17 cellular contexts compared by ENCODE assay signal in the genomic region with DNA sequence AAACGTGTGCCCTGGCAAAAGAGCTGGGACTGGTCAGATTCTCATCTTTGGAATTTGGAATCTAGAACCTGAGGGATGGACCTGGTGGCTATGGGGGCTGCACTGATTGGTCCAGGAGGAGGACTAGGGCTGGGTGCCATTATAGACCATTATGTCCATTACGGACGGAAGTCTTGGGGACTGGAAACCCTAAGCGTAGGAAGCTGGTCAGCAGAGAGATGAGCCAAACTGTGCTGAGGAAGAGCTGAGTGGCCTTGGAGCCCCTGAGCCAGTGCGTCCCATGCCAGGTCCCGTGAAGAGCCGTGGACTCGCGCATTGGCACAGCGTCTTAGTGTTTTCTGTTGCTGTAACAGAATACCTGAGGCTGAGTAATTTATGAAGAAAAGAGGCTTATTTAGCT. TPM values are rescaled to one million over a fixed set of nuclear protein-coding genes. Genes with fewer than 3 reads are reported as not detected.
A peak's percentile ranks its signal among the peaks of the same experiment; 100 is the strongest.
DNase-seq lines count a peak whose midpoint lies in the region; ATAC-seq and TF ChIP-seq lines count a peak whose summit lies in the region.
"Had no signal": no experiment of that assay in that cellular context is flagged by ENCODE, and none has a peak within 500 bp of the region (broad histone marks: within the 10 kb centered on the region; RNA-seq: fewer than 3 reads in every experiment).

No MANE protein-coding gene starts in this region.

- H3K27ac Mint-ChIP-seq in activated naive CD8-positive, alpha-beta T cell treated with anti-CD3 and anti-CD28 coated beads for 36 hours: peak overlapping the region; percentile 27
- H3K27ac Mint-ChIP-seq in type B pancreatic cell: no peak overlapping the region
- H3K27ac Mint-ChIP-seq: CD8-positive, alpha-beta T cell; HFFc6 had no signal

- H3K27me3 ChIP-seq in WERI-Rb-1 (ENCODE audit: insufficient read depth, low read depth, severe bottlenecking): no peaks in the 10 kb centered on the region

- peaks cover 39% of the 10 kb centered on the region for H3K36me3 Mint-ChIP-seq in activated naive CD8-positive, alpha-beta T cell treated with anti-CD3 and anti-CD28 coated beads for 36 hours
- peaks cover 10% of the 10 kb centered on the region for H3K36me3 Mint-ChIP-seq in type B pancreatic cell

- DNase-seq in WERI-Rb-1: peak; percentile 41
- no peak for DNase-seq in activated naive CD8-positive, alpha-beta T cell treated with anti-CD3 and anti-CD28 coated beads for 36 hours
- peak; percentile 62 for DNase-seq in mesenteric fat pad (ENCODE audit: low spot score)
- peak; percentile 31 for DNase-seq in type B pancreatic cell (ENCODE audit: extremely low spot score, unreplicated experiment)
- DNase-seq: CD8-positive, alpha-beta T cell; COR-L47; DMS153; DMS79 treated with DMSO at 0.1 percent for 48 hours; EL; HCEC 1CT; HFFc6 had no signal

- H3K4me3 Mint-ChIP-seq in activated naive CD8-positive, alpha-beta T cell treated with anti-CD3 and anti-CD28 coated beads for 36 hours: no peak overlapping the region
- no peak overlapping the region for H3K4me3 Mint-ChIP-seq in type B pancreatic cell
- H3K4me3 Mint-ChIP-seq: CD14-positive monocyte; CD8-positive, alpha-beta T cell; HFFc6 had no signal

- H3K4me1 Mint-ChIP-seq in activated naive CD8-positive, alpha-beta T cell treated with anti-CD3 and anti-CD28 coated beads for 36 hours: peaks cover 6% of the 10 kb centered on the region
- H3K4me1 Mint-ChIP-seq in type B pancreatic cell (ENCODE audit: unreplicated experiment): peaks cover 8% of the 10 kb centered on the region
- H3K4me1 Mint-ChIP-seq: CD14-positive monocyte had no signal

- TF ChIP-seq CTCF in WERI-Rb-1 (IDR thresholded peaks at IDR 0.05; ENCODE audit: low read depth, low read length) (no peak), type B pancreatic cell (conservative IDR thresholded peaks at IDR 0.05) (no peak)

- H3K36me3 ChIP-seq in WERI-Rb-1: no peaks in the 10 kb centered on the region; the same call in none of the 2 replicates

- no peaks in the 10 kb centered on the region for H3K9me3 Mint-ChIP-seq in activated naive CD8-positive, alpha-beta T cell treated with anti-CD3 and anti-CD28 coated beads for 36 hours
- H3K9me3 Mint-ChIP-seq in type B pancreatic cell: no peaks in the 10 kb centered on the region
- H3K9me3 Mint-ChIP-seq: CD8-positive, alpha-beta T cell; HFFc6 had no signal

- H3K4me3 ChIP-seq in WERI-Rb-1 (ENCODE audit: low read depth, low read length): no peak overlapping the region
- H3K4me3 ChIP-seq: A549 had no signal

- H3K27ac ChIP-seq in WERI-Rb-1: no peak overlapping the region
- H3K27ac ChIP-seq: A549, HL-60 had no signal

- no peaks in the 10 kb centered on the region for H3K27me3 Mint-ChIP-seq in activated naive CD8-positive, alpha-beta T cell treated with anti-CD3 and anti-CD28 coated beads for 36 hours
- no peaks in the 10 kb centered on the region for H3K27me3 Mint-ChIP-seq in type B pancreatic cell

- ATAC-seq in GM21381 (IDR thresholded peaks at IDR 0.05; ENCODE audit: unreplicated experiment) (no peak), HG03469 (IDR thresholded peaks at IDR 0.05; ENCODE audit: unreplicated experiment) (no peak)
- ATAC-seq: CD8-positive, alpha-beta T cell had no signal

- no peaks in the 10 kb centered on the region for H3K9me3 ChIP-seq in WERI-Rb-1 (ENCODE audit: severe bottlenecking)
- H3K9me3 ChIP-seq: A549 had no signal

RNA-seq across cellular contexts. Expression of gene MRAP, which starts 10.0 kb away (rescaled TPM):
- total RNA-seq in activated naive CD8-positive, alpha-beta T cell treated with anti-CD3 and anti-CD28 coated beads for 36 hours: not detected
- total RNA-seq in mesenteric fat pad (149 TPM), type B pancreatic cell (ENCODE audit: low replicate concordance) (not detected in 2 replicates)
- total RNA-seq: CD8-positive, alpha-beta T cell; H4; HFFc6 had no signal

RNA-seq across cellular contexts. Expression of gene MIS18A, which starts 29.8 kb away (rescaled TPM):
- 10 to 100 TPM; 36.3 to 38.5 TPM for total RNA-seq in activated naive CD8-positive, alpha-beta T cell treated with anti-CD3 and anti-CD28 coated beads for 36 hours
- total RNA-seq in mesenteric fat pad (5.4 TPM), type B pancreatic cell (ENCODE audit: low replicate concordance) (18.1 and 31.9 TPM in 2 replicates)

Comparison
In these comparisons a context has a peak if more than half of its experiments do, and no peak if none do; other contexts are left out.
1. RNA of gene MRAP, which starts 10.0 kb away (total RNA-seq): 149 TPM in mesenteric fat pad (single experiment); not detected in activated naive CD8-positive, alpha-beta T cell treated with anti-CD3 and anti-CD28 coated beads for 36 hours and not detected in type B pancreatic cell; every median in the first group is over 100 times any median in the second.